Comparison of ENCODE assay signal across 12 cellular contexts in the genomic region with DNA sequence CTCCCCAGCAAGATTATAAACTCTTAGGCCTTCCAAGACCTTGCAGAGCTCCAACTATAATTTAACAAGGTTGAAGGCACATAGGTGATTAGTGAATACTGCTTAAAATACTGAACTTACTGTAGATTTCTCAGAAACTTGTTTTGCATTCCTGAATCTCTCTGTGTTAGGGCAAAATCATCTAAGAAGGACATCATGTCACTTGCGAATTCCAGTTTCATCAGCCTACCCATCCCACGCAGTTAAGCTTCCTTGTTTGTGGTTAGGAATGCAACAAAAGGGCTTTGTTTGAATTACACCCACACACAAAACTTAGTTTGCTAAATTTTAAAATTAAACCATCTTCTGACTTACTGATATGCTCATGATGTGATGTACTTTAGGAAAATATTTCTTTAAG.
DNase-seq lines count a peak whose midpoint lies in the region; ATAC-seq and TF ChIP-seq lines count a peak whose summit lies in the region.
"Had no signal": no experiment of that assay in that cellular context is flagged by ENCODE, and none has a peak within 500 bp of the region (broad histone marks: within the 10 kb centered on the region; RNA-seq: fewer than 3 reads in every experiment).

No MANE protein-coding gene starts in this region.

- H3K4me3 ChIP-seq in ACC112 (ENCODE audit: low read depth, low read length) (no peak overlapping the region), HUES64 (ENCODE audit: low read length) (no peak overlapping the region), thyroid gland (replicated peaks in 1 of 3) (no peak overlapping the region)
- H3K4me3 ChIP-seq: ascending aorta had no signal

- 0 out of 2 replicates have a peak overlapping the region, but pooled peaks have one; percentile 5 for H3K27ac ChIP-seq in ACC112 (ENCODE audit: low read depth, low read length)
- peak overlapping the region; percentile 61 for H3K27ac ChIP-seq in HUES64 (ENCODE audit: low read depth, low read length)
- H3K27ac ChIP-seq in thyroid gland = peak overlapping the region in 1 of 3 donors; percentile 19

- peak overlapping the region; percentile 28 for H3K27ac Mint-ChIP-seq in MCF 10A (ENCODE audit: low read depth, unreplicated experiment)
- H3K27ac Mint-ChIP-seq: activated CD8-positive, alpha-beta T cell treated with anti-CD3 and anti-CD28 coated beads for 36 hours; CD14-positive monocyte; immature natural killer cell had no signal

- H3K4me1 ChIP-seq in ACC112 (ENCODE audit: control insufficient read depth, insufficient read depth, low read length, unreplicated experiment) (peaks cover 20% of the 10 kb centered on the region), HUES64 (ENCODE audit: insufficient read depth, low read length) (peaks cover 49% of the 10 kb centered on the region), thyroid gland (peaks cover 10 to 15% of the 10 kb centered on the region in 2 donors)

- H3K9me3 Mint-ChIP-seq in MCF 10A (ENCODE audit: unreplicated experiment) = no peaks in the 10 kb centered on the region
- H3K9me3 Mint-ChIP-seq: activated CD8-positive, alpha-beta T cell treated with anti-CD3 and anti-CD28 coated beads for 36 hours; CD14-positive monocyte had no signal

- peak overlapping the region; percentile 21; the same call in 1 of the 2 replicates for H3K9ac ChIP-seq in HUES64 (ENCODE audit: low read depth, low read length)

- no peak overlapping the region for H3K4me3 Mint-ChIP-seq in MCF 10A (ENCODE audit: unreplicated experiment)
- H3K4me3 Mint-ChIP-seq: activated CD8-positive, alpha-beta T cell treated with anti-CD3 and anti-CD28 coated beads for 36 hours; CD14-positive monocyte; immature natural killer cell had no signal

- WGBS in HUES64 = 75% methylated on average over 2 of the region's 2 CpGs
- whole genome bisulfite sequencing in thyroid gland, 2 donors = 45 to 56% methylated on average over 2 of the region's 2 CpGs

- H3K9me3 ChIP-seq in HUES64 (ENCODE audit: insufficient read depth, low read depth, low read length) (no peaks in the 10 kb centered on the region), thyroid gland (no peaks in the 10 kb centered on the region)
- H3K9me3 ChIP-seq: ascending aorta had no signal

- H3K36me3 ChIP-seq in ACC112 (ENCODE audit: insufficient read depth, low read length) (no peaks in the 10 kb centered on the region), HUES64 (ENCODE audit: insufficient read depth, low read length) (peaks cover 4% of the 10 kb centered on the region; the same call in 1 of the 2 replicates), thyroid gland (no peaks in the 10 kb centered on the region)
- H3K36me3 ChIP-seq: ascending aorta had no signal

- ATAC-seq in HG02759 (IDR thresholded peaks at IDR 0.05; ENCODE audit: unreplicated experiment) = no peak
- no peak for ATAC-seq in HG03442 (IDR thresholded peaks at IDR 0.05; ENCODE audit: unreplicated experiment)
- ATAC-seq: activated CD8-positive, alpha-beta T cell treated with anti-CD3 and anti-CD28 coated beads for 36 hours had no signal

- no TSS peak for BruUV-seq in MCF 10A (replicated peaks; lab: Mats Ljungman, UMichigan)

- TF ChIP-seq POLR2A in thyroid gland (IDR thresholded peaks at IDR 0.05) = no peak

- CTCF ChIA-PET in MCF 10A (lab: Yijun Ruan, JAX) = interaction anchor here (0.6 to 4.9 kb wide), 5 partner anchors 9 to 293 kb away, joined by 3 to 26 read pairs (median 3); no protein-coding TSS in a partner anchor

- no peak for TF ChIP-seq CTCF in MCF 10A (IDR thresholded peaks at IDR 0.05; ENCODE audit: unreplicated experiment)
- no peak for TF ChIP-seq CTCF in thyroid gland (IDR thresholded peaks at IDR 0.05)

- intact Hi-C loops in MCF 10A (cut with micrococcal nuclease) = no loop called here
- intact Hi-C loops in thyroid gland (cut with DNase I) = no loop called here

- peaks cover 31% of the 10 kb centered on the region for H3K4me1 Mint-ChIP-seq in MCF 10A (ENCODE audit: insufficient read depth, unreplicated experiment)
- H3K4me1 Mint-ChIP-seq: immature natural killer cell had no signal

- peak overlapping the region; percentile 8 for H2AFZ ChIP-seq in ACC112 (ENCODE audit: low read length, unreplicated experiment)

- POLR2A ChIA-PET in MCF 10A (lab: Yijun Ruan, JAX) = interaction anchor here (0.6 to 3.0 kb wide), 8 partner anchors 9 to 204 kb away, joined by 3 to 16 read pairs (median 5); no protein-coding TSS in a partner anchor

- H3K27me3 ChIP-seq in ACC112 (ENCODE audit: insufficient read depth, low read length) (no peaks in the 10 kb centered on the region), HUES64 (ENCODE audit: insufficient read depth, low read length) (no peaks in the 10 kb centered on the region), thyroid gland (no peaks in the 10 kb centered on the region)
- H3K27me3 ChIP-seq: ascending aorta had no signal

- H3K36me3 Mint-ChIP-seq in MCF 10A (ENCODE audit: insufficient read depth, unreplicated experiment) = no peaks in the 10 kb centered on the region
- H3K36me3 Mint-ChIP-seq: CD14-positive monocyte, immature natural killer cell had no signal

- peak; percentile 59 for DNase-seq in MCF 10A (ENCODE audit: unreplicated experiment)
- DNase-seq in kidney tubule cell (ENCODE audit: low spot score) = peak; percentile 83
- no peak for DNase-seq in thyroid gland
- DNase-seq in activated effector memory CD4-positive, alpha-beta T cell treated with anti-CD3 and anti-CD28 coated beads, Interleukin-2, amount 50 U/mL, for 16 hours = no peak
- DNase-seq: activated CD8-positive, alpha-beta T cell treated with anti-CD3 and anti-CD28 coated beads for 36 hours; immature natural killer cell had no signal

- H3K27me3 Mint-ChIP-seq in MCF 10A (ENCODE audit: insufficient read depth, unreplicated experiment) = no peaks in the 10 kb centered on the region

- H3K79me2 ChIP-seq in ACC112 (ENCODE audit: control insufficient read depth, insufficient read depth, low read length, unreplicated experiment) = no peaks in the 10 kb centered on the region

Comparison
In these comparisons a context has a peak if more than half of its experiments do, and no peak if none do; other contexts are left out.
1. DNase-seq: peak in MCF 10A (single experiment) and kidney tubule cell (single experiment); none in thyroid gland (0 of 2) and activated effector memory CD4-positive, alpha-beta T cell treated with anti-CD3 and anti-CD28 coated beads, Interleukin-2, amount 50 U/mL, for 16 hours (single experiment).